9 cellular contexts compared by ENCODE assay signal in genomic region chr20:51447097-51447764, GRCh38.
DNase-seq lines count a peak whose midpoint lies in the region; ATAC-seq and TF ChIP-seq lines count a peak whose summit lies in the region.
"Had no signal": no experiment of that assay in that cellular context is flagged by ENCODE, and none has a peak within 500 bp of the region (broad histone marks: within the 10 kb centered on the region; RNA-seq: fewer than 3 reads in every experiment).

No MANE protein-coding gene starts in this region.

- intact Hi-C loops in Right ventricle myocardium inferior (cut with DNase I), result no loop called here
- intact Hi-C loops in cardiac septum (cut with DNase I), result loop anchor here (5.0 kb wide), 1 partner anchor 95 kb away; the partner anchor contains the start of gene NFATC2
- intact Hi-C loops in colonic mucosa (cut with DNase I), result no loop called here
- intact Hi-C loops in vagina (cut with DNase I), result no loop called here

- no peaks in the 10 kb centered on the region for H3K4me1 ChIP-seq in colonic mucosa
- H3K4me1 ChIP-seq in vagina, result peaks cover 44% of the 10 kb centered on the region

- ATAC-seq in Right ventricle myocardium inferior (peak; percentile 43), GM21737 (IDR thresholded peaks at IDR 0.05; ENCODE audit: unreplicated experiment) (no peak)

- H3K4me3 ChIP-seq in colonic mucosa, result no peak overlapping the region
- H3K4me3 ChIP-seq in vagina, result no peak overlapping the region

- no peaks in the 10 kb centered on the region for H3K27me3 ChIP-seq in colonic mucosa
- H3K27me3 ChIP-seq in vagina, result no peaks in the 10 kb centered on the region

- no peak for TF ChIP-seq CTCF in colonic mucosa (IDR thresholded peaks at IDR 0.05)
- TF ChIP-seq CTCF in vagina (IDR thresholded peaks at IDR 0.05), result no peak

- no peak for TF ChIP-seq POLR2A in vagina (IDR thresholded peaks at IDR 0.05)

- no peaks in the 10 kb centered on the region for H3K9me3 ChIP-seq in colonic mucosa
- H3K9me3 ChIP-seq in vagina, result no peaks in the 10 kb centered on the region

- H3K36me3 ChIP-seq in colonic mucosa, result no peaks in the 10 kb centered on the region
- H3K36me3 ChIP-seq in vagina, result no peaks in the 10 kb centered on the region

- H3K9ac ChIP-seq in colonic mucosa (ENCODE audit: low read depth in 2 of 2, low read length in 2 of 2), result no peak overlapping the region

- DNase-seq in Right ventricle myocardium inferior (ENCODE audit: missing footprints) (no peak), cardiac septum (ENCODE audit: low spot score) (no peak), colonic mucosa (peak; percentile 40), medulla oblongata (ENCODE audit: extremely low spot score) (peak; percentile 20), vagina (ENCODE audit: extremely low spot score in 2 of 2) (no peak), NCI-H82 (lab: John Stamatoyannopoulos, UW) (no peak), NCI-H748 (lab: John Stamatoyannopoulos, UW; ENCODE audit: unreplicated experiment) (no peak)

- H3K27ac ChIP-seq in colonic mucosa (peak overlapping the region; percentile 5), vagina (peak overlapping the region; percentile 50)
- H3K27ac ChIP-seq: C4-2B had no signal

Comparison
In these comparisons a context has a peak if more than half of its experiments do, and no peak if none do; other contexts are left out.
1. DNase-seq: peak in colonic mucosa (single experiment) and medulla oblongata (single experiment); none in Right ventricle myocardium inferior (single experiment), cardiac septum (single experiment), vagina (0 of 2), NCI-H82 (single experiment) and NCI-H748 (single experiment).